Comparison of ENCODE assay signal across 10 cellular contexts in the genomic region with DNA sequence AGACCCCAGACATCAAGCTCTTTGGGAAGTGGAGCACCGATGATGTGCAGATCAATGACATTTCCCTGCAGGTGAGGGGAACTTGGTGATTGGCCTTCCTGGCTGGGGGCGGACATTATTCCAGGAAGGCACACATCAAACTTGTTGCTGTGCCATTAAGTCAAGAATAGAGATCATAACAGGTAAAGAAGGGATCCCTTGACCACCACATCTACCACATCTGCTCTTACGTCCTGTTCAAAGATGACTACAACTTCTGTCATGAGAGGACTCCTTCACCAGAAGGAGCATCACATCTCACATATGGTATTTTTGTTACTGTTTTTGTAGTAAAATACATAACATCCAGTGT. TPM values are rescaled to one million over a fixed set of nuclear protein-coding genes. Genes with fewer than 3 reads are reported as not detected.
DNase-seq lines count a peak whose midpoint lies in the region; ATAC-seq, FAIRE-seq and TF ChIP-seq lines count a peak whose summit lies in the region.
"Had no signal": no experiment of that assay in that cellular context is flagged by ENCODE, and none has a peak within 500 bp of the region (broad histone marks: within the 10 kb centered on the region; RNA-seq: fewer than 3 reads in every experiment).

No MANE protein-coding gene starts in this region.

- H3K79me2 ChIP-seq in K562 (ENCODE audit: control insufficient read depth, insufficient read depth, low read length) (peaks cover 77% of the 10 kb centered on the region), mesendoderm (ENCODE audit: control insufficient read depth, insufficient read depth, low read length) (peaks cover 27% of the 10 kb centered on the region)

- peak overlapping the region; percentile 85 for H3K56ac ChIP-seq in mesendoderm (ENCODE audit: low read length)

- DNase-seq in right cardiac atrium: no peak
- DNase-seq in left ventricle myocardium superior: no peak
- no peak for DNase-seq in K562 (ENCODE audit: extremely low read depth in 1 of 4, low spot score in 3 of 4)
- no peak for DNase-seq in mesendoderm
- DNase-seq in ACHN: no peak
- DNase-seq: uterus had no signal

- H3K9me3 ChIP-seq in right cardiac atrium (ENCODE audit: control insufficient read depth, low read length): no peaks in the 10 kb centered on the region
- no peaks in the 10 kb centered on the region for H3K9me3 ChIP-seq in K562 (replicated peaks; ENCODE audit: control insufficient read depth, insufficient read depth, low read depth, low read length)
- H3K9me3 ChIP-seq: uterus had no signal

- TF ChIP-seq POLR2A in K562 (conservative IDR thresholded peaks at IDR 0.05): no peak

- no peak for ATAC-seq in right cardiac atrium
- no peak for ATAC-seq in left ventricle myocardium superior
- ATAC-seq in K562: no peak
- ATAC-seq in HG03025 (IDR thresholded peaks at IDR 0.05; ENCODE audit: low FRiP score, unreplicated experiment): no peak
- ATAC-seq in GM19324 (IDR thresholded peaks at IDR 0.05; ENCODE audit: low FRiP score, unreplicated experiment): no peak
- ATAC-seq in HG03097 (IDR thresholded peaks at IDR 0.05; ENCODE audit: low FRiP score, unreplicated experiment): no peak

- FAIRE-seq in K562 (lab: Jason Lieb, UNC): peak; percentile 23
- FAIRE-seq: G401.6 had no signal

- H3K27me3 ChIP-seq in right cardiac atrium (ENCODE audit: control insufficient read depth, insufficient read depth) (no peaks in the 10 kb centered on the region), K562 (ENCODE audit: control insufficient read depth in 2 of 2, insufficient read depth in 2 of 2, low read length in 2 of 2) (no peaks in the 10 kb centered on the region), mesendoderm (ENCODE audit: insufficient read depth, low read length, poor library complexity) (no peaks in the 10 kb centered on the region)
- H3K27me3 ChIP-seq: uterus had no signal

- intact Hi-C loops in right cardiac atrium (cut with DNase I): no loop called here
- intact Hi-C loops in left ventricle myocardium superior (cut with micrococcal nuclease): no loop called here
- intact Hi-C loops in K562 (cut with micrococcal nuclease): loop anchor here (5.0 kb wide), 1 partner anchor 206 kb away; a partner anchor contains a TSS

- no peak overlapping the region for H3K4ac ChIP-seq in mesendoderm (ENCODE audit: low read depth, low read length)

- CTCF ChIA-PET in K562 (lab: Yijun Ruan, JAX; ENCODE audit: low intra/inter-chr PET ratio): no interaction called here

- H2BK5ac ChIP-seq in mesendoderm (ENCODE audit: low read length): no peak overlapping the region

- H3K23ac ChIP-seq in mesendoderm (ENCODE audit: low read length): no peak overlapping the region

- 86% methylated on average over 3 of the region's 3 CpGs for WGBS in right cardiac atrium
- WGBS in K562 (ENCODE audit: insufficient coverage, low coverage, missing lambda C conversion rate): 19% methylated on average over 3 of the region's 3 CpGs
- WGBS in mesendoderm (ENCODE audit: extremely low coverage, insufficient coverage, low lambda C conversion rate): no CpG with 5 or more reads among the region's 3 CpGs

- H3K4me3 ChIP-seq in right cardiac atrium (ENCODE audit: low read length) (peak overlapping the region; percentile 99), K562 (peak overlapping the region; percentile 92), mesendoderm (ENCODE audit: low read length) (no peak overlapping the region)

- H3K27ac ChIP-seq in right cardiac atrium (ENCODE audit: low read length) (no peak overlapping the region), K562 (ENCODE audit: extremely low read depth, low read depth, low read length) (peak overlapping the region; percentile 93; the same call in 2 of the 3 replicates), mesendoderm (ENCODE audit: low read depth, low read length) (no peak overlapping the region)

- POLR2A ChIA-PET in K562 (lab: Yijun Ruan, JAX): interaction anchor here (0.6 to 2.0 kb wide), 7 partner anchors 9 to 58 kb away, joined by 3 to 8 read pairs (median 4); a partner anchor contains a TSS

- peaks cover 55% of the 10 kb centered on the region for H3K36me3 ChIP-seq in K562 (ENCODE audit: control insufficient read depth, insufficient read depth, low read length)
- peaks cover 14% of the 10 kb centered on the region for H3K36me3 ChIP-seq in mesendoderm (ENCODE audit: control insufficient read depth, insufficient read depth, low read length)
- H3K36me3 ChIP-seq: uterus had no signal

- peaks cover 19% of the 10 kb centered on the region for H4K20me1 ChIP-seq in K562 (replicated peaks; ENCODE audit: control insufficient read depth, insufficient read depth, low read length)

- no peak overlapping the region for H2AFZ ChIP-seq in K562 (ENCODE audit: low read depth, low read length)

- no peak overlapping the region for H2BK120ac ChIP-seq in mesendoderm (ENCODE audit: low read depth, low read length)

- peak overlapping the region; percentile 98 to 99 for H3K9ac ChIP-seq in K562 (ENCODE audit: insufficient read depth in 1 of 2, low read depth in 2 of 2, low read length in 2 of 2)
- H3K9ac ChIP-seq in mesendoderm (ENCODE audit: low read length): peak overlapping the region; percentile 89

- H3K9me1 ChIP-seq in K562 (ENCODE audit: control insufficient read depth, insufficient read depth, low read length): no peaks in the 10 kb centered on the region

- peaks cover 10% of the 10 kb centered on the region for H3K79me1 ChIP-seq in mesendoderm (ENCODE audit: low read length)

- no peak overlapping the region for H2BK15ac ChIP-seq in mesendoderm (replicated peaks; ENCODE audit: low read depth)

- TF ChIP-seq CTCF in K562 (IDR thresholded peaks at IDR 0.05 in 2 of 3, conservative IDR thresholded peaks at IDR 0.05 in 1 of 3; ENCODE audit: insufficient read depth in 2 of 3, low read depth in 1 of 3, low read length in 3 of 3): no peak

- no peak overlapping the region for H3K18ac ChIP-seq in mesendoderm (ENCODE audit: low read length)

- in situ Hi-C loops in K562 (cut with MboI) (no loop called here), ACHN (cut with HindIII; ENCODE audit: low pct_ligation_motif_present, low pct_unique_long_range_greater_than_20kb, low sequenced_read_pairs) (no loop called here)

- H3K4me1 ChIP-seq in right cardiac atrium (ENCODE audit: control insufficient read depth, insufficient read depth, low read length): peaks cover 13% of the 10 kb centered on the region
- H3K4me1 ChIP-seq in K562 (replicated peaks in 1 of 2; ENCODE audit: control insufficient read depth in 2 of 2, insufficient read depth in 2 of 2, low read length in 2 of 2): peaks cover 25 to 38% of the 10 kb centered on the region in 2 experiments
- H3K4me1 ChIP-seq in mesendoderm (ENCODE audit: control insufficient read depth, low read depth, low read length): peaks cover 6% of the 10 kb centered on the region

- no peak overlapping the region for H4K5ac ChIP-seq in mesendoderm (ENCODE audit: low read length)

- H3K4me2 ChIP-seq in K562 (ENCODE audit: insufficient read depth, low read length): peak overlapping the region; percentile 100
- peak overlapping the region; percentile 34 for H3K4me2 ChIP-seq in mesendoderm (ENCODE audit: low read length)

- H4K8ac ChIP-seq in mesendoderm (ENCODE audit: low read depth, low read length): no peak overlapping the region

- BruUV-seq in K562 (replicated peaks; lab: Mats Ljungman, UMichigan): no TSS peak

- no peak for TF ChIP-seq RAD21 in K562 (CRISPR knock-in tag; conservative IDR thresholded peaks at IDR 0.05 in 1 of 2, IDR thresholded peaks at IDR 0.05 in 1 of 2)

- H2AK5ac ChIP-seq in mesendoderm (ENCODE audit: low read length): no peak overlapping the region

- TF ChIP-seq EP300 in K562 (IDR thresholded peaks at IDR 0.05; ENCODE audit: low read length): no peak

RNA-seq across cellular contexts. Expression of a gene that starts 1.1 kb away (rescaled TPM):
- total RNA-seq in right cardiac atrium: 100 to 1,000 TPM; 513 to 681 (median 600) TPM
- polyA plus RNA-seq in right cardiac atrium: 566 TPM
- total RNA-seq in left ventricle myocardium superior: 483 TPM
- 345 and 934 TPM in 2 replicates for total RNA-seq in K562 (2011; cell fraction: chromatin; rRNA removed; ENCODE audit: low replicate concordance)
- 1,499 and 1,711 TPM in 2 replicates for total RNA-seq in K562 (2011; cell fraction: nucleolus; rRNA removed)
- 1,436 and 2,256 TPM in 2 replicates for total RNA-seq in K562 (2011; cell fraction: nucleoplasm; rRNA removed)
- 3,570 and 3,842 TPM in 2 replicates for total RNA-seq in K562 (2014; rRNA removed)
- 800 and 1,228 TPM in 2 replicates for total RNA-seq in K562 (2014; rRNA removed; fragmentation: Illumina TruSeq; extraction: Trizol)
- total RNA-seq in K562 (2015; rRNA removed; fragmentation: Illumina TruSeq; extraction: Trizol): 1,556 and 1,583 TPM in 2 replicates
- 2,248 and 2,336 TPM in 2 replicates for total RNA-seq in K562 (2021)
- 3,238 and 3,879 TPM in 2 replicates for polyA plus RNA-seq in K562 (2011; rRNA removed)
- polyA plus RNA-seq in K562 (2011; cell fraction: cytosol; rRNA removed): 6,312 and 9,379 TPM in 2 replicates
- polyA plus RNA-seq in K562 (2011; cell fraction: nucleus; rRNA removed): 1,727 and 2,219 TPM in 2 replicates
- 2,682 and 3,255 TPM in 2 replicates for polyA plus RNA-seq in K562 (2012)
- 1,865 and 2,679 TPM in 2 replicates for polyA plus RNA-seq in K562 (2014; fragmentation: Illumina TruSeq; extraction: Trizol)
- polyA plus RNA-seq in K562 (2014; fragmentation: Nextera tagmentation; extraction: Ambion mirVana): 1,000 to 10,000 TPM; 2,484 to 2,751 TPM
- 3,494 and 3,885 TPM in 2 replicates for polyA plus RNA-seq in K562 (2014; rRNA removed)
- 2,086 and 2,630 TPM in 2 replicates for polyA minus RNA-seq in K562 (2011; rRNA and poly(A)+ RNA removed)
- 1,081 and 1,118 TPM in 2 replicates for polyA minus RNA-seq in K562 (2011; cell fraction: cytosol; rRNA and poly(A)+ RNA removed)
- polyA minus RNA-seq in K562 (2011; cell fraction: nucleus; rRNA and poly(A)+ RNA removed): 377 and 605 TPM in 2 replicates
- 1,257 TPM for polyA plus RNA-seq in mesendoderm (2013, experiment 1 of 2)
- 1,274 TPM for polyA plus RNA-seq in mesendoderm (2013, experiment 2 of 2)

RNA-seq across cellular contexts. Expression of a gene that starts 7.3 kb away (rescaled TPM):
- not detected for total RNA-seq in right cardiac atrium
- polyA plus RNA-seq in right cardiac atrium: not detected
- total RNA-seq in left ventricle myocardium superior: not detected
- 0.46 and 1.3 TPM in 2 replicates for total RNA-seq in K562 (2011; cell fraction: chromatin; rRNA removed; ENCODE audit: low replicate concordance)
- 3.0 and 3.7 TPM in 2 replicates for total RNA-seq in K562 (2011; cell fraction: nucleolus; rRNA removed)
- total RNA-seq in K562 (2011; cell fraction: nucleoplasm; rRNA removed): 1.4 TPM in 1 of 2 replicates, not detected in the other
- total RNA-seq in K562 (2014; rRNA removed): 0.37 TPM in 1 of 2 replicates, not detected in the other
- total RNA-seq in K562 (2014; rRNA removed; fragmentation: Illumina TruSeq; extraction: Trizol): not detected in 2 replicates
- not detected in 2 replicates for total RNA-seq in K562 (2015; rRNA removed; fragmentation: Illumina TruSeq; extraction: Trizol)
- total RNA-seq in K562 (2021): 0.31 and 0.33 TPM in 2 replicates
- not detected in 2 replicates for polyA plus RNA-seq in K562 (2011; rRNA removed)
- polyA plus RNA-seq in K562 (2011; cell fraction: cytosol; rRNA removed): not detected in 2 replicates
- polyA plus RNA-seq in K562 (2011; cell fraction: nucleus; rRNA removed): 0.11 and 0.23 TPM in 2 replicates
- polyA plus RNA-seq in K562 (2012): not detected in 2 replicates
- polyA plus RNA-seq in K562 (2014; fragmentation: Illumina TruSeq; extraction: Trizol): not detected in 2 replicates
- polyA plus RNA-seq in K562 (2014; fragmentation: Nextera tagmentation; extraction: Ambion mirVana): not detected
- not detected in 2 replicates for polyA plus RNA-seq in K562 (2014; rRNA removed)
- polyA minus RNA-seq in K562 (2011; rRNA and poly(A)+ RNA removed): not detected in 2 replicates
- polyA minus RNA-seq in K562 (2011; cell fraction: cytosol; rRNA and poly(A)+ RNA removed): not detected in 2 replicates
- 1.3 and 1.6 TPM in 2 replicates for polyA minus RNA-seq in K562 (2011; cell fraction: nucleus; rRNA and poly(A)+ RNA removed)
- 0.06 TPM for polyA plus RNA-seq in mesendoderm (2013, experiment 1 of 2)
- 0.10 TPM for polyA plus RNA-seq in mesendoderm (2013, experiment 2 of 2)
- total RNA-seq: uterus had no signal

RNA-seq across cellular contexts. Expression of a gene that starts 7.3 kb away (rescaled TPM):
- under 1 TPM; 0.33 to 0.82 (median 0.55) TPM for total RNA-seq in right cardiac atrium
- 0.52 TPM for polyA plus RNA-seq in right cardiac atrium
- total RNA-seq in left ventricle myocardium superior: 0.37 TPM
- 1.00 TPM in 1 of 2 replicates, not detected in the other for total RNA-seq in K562 (2011; cell fraction: chromatin; rRNA removed; ENCODE audit: low replicate concordance)
- 0.83 and 1.1 TPM in 2 replicates for total RNA-seq in K562 (2011; cell fraction: nucleolus; rRNA removed)
- 0.31 and 0.37 TPM in 2 replicates for total RNA-seq in K562 (2011; cell fraction: nucleoplasm; rRNA removed)
- total RNA-seq in K562 (2014; rRNA removed): 1.8 and 2.1 TPM in 2 replicates
- not detected in 2 replicates for total RNA-seq in K562 (2014; rRNA removed; fragmentation: Illumina TruSeq; extraction: Trizol)
- total RNA-seq in K562 (2015; rRNA removed; fragmentation: Illumina TruSeq; extraction: Trizol): 0.11 TPM in 2 replicates
- 0.54 and 1.2 TPM in 2 replicates for total RNA-seq in K562 (2021)
- polyA plus RNA-seq in K562 (2011; rRNA removed): 0.21 and 0.28 TPM in 2 replicates
- polyA plus RNA-seq in K562 (2011; cell fraction: cytosol; rRNA removed): 0.55 and 3.2 TPM in 2 replicates
- polyA plus RNA-seq in K562 (2011; cell fraction: nucleus; rRNA removed): 0.62 and 1.3 TPM in 2 replicates
- 0.43 and 1.1 TPM in 2 replicates for polyA plus RNA-seq in K562 (2012)
- 0.10 TPM in 1 of 2 replicates, not detected in the other for polyA plus RNA-seq in K562 (2014; fragmentation: Illumina TruSeq; extraction: Trizol)
- not detected for polyA plus RNA-seq in K562 (2014; fragmentation: Nextera tagmentation; extraction: Ambion mirVana)
- polyA plus RNA-seq in K562 (2014; rRNA removed): 0.57 and 0.73 TPM in 2 replicates
- not detected in 2 replicates for polyA minus RNA-seq in K562 (2011; rRNA and poly(A)+ RNA removed)
- polyA minus RNA-seq in K562 (2011; cell fraction: cytosol; rRNA and poly(A)+ RNA removed): 0.67 and 1.1 TPM in 2 replicates
- polyA minus RNA-seq in K562 (2011; cell fraction: nucleus; rRNA and poly(A)+ RNA removed): 0.44 and 0.54 TPM in 2 replicates
- polyA plus RNA-seq in mesendoderm (2013, experiment 1 of 2): 1.7 TPM
- 1.8 TPM for polyA plus RNA-seq in mesendoderm (2013, experiment 2 of 2)

RNA-seq across cellular contexts. Expression of a gene that starts 20.3 kb away (rescaled TPM):
- total RNA-seq in right cardiac atrium: 10 to 100 TPM; 19.2 to 22.6 (median 20.2) TPM
- 13.6 TPM for polyA plus RNA-seq in right cardiac atrium
- 17.8 TPM for total RNA-seq in left ventricle myocardium superior
- 57.9 and 99.5 TPM in 2 replicates for total RNA-seq in K562 (2011; cell fraction: chromatin; rRNA removed; ENCODE audit: low replicate concordance)
- 56.2 and 62.2 TPM in 2 replicates for total RNA-seq in K562 (2011; cell fraction: nucleolus; rRNA removed)
- 46.1 and 46.3 TPM in 2 replicates for total RNA-seq in K562 (2011; cell fraction: nucleoplasm; rRNA removed)
- total RNA-seq in K562 (2014; rRNA removed): 35.0 and 44.2 TPM in 2 replicates
- 23.0 and 23.2 TPM in 2 replicates for total RNA-seq in K562 (2014; rRNA removed; fragmentation: Illumina TruSeq; extraction: Trizol)
- 22.1 and 22.9 TPM in 2 replicates for total RNA-seq in K562 (2015; rRNA removed; fragmentation: Illumina TruSeq; extraction: Trizol)
- total RNA-seq in K562 (2021): 40.9 and 43.4 TPM in 2 replicates
- 23.4 and 27.1 TPM in 2 replicates for polyA plus RNA-seq in K562 (2011; rRNA removed)
- 17.0 and 29.0 TPM in 2 replicates for polyA plus RNA-seq in K562 (2011; cell fraction: cytosol; rRNA removed)
- 16.4 and 25.4 TPM in 2 replicates for polyA plus RNA-seq in K562 (2011; cell fraction: nucleus; rRNA removed)
- 15.7 and 20.2 TPM in 2 replicates for polyA plus RNA-seq in K562 (2012)
- 24.6 and 25.6 TPM in 2 replicates for polyA plus RNA-seq in K562 (2014; fragmentation: Illumina TruSeq; extraction: Trizol)
- polyA plus RNA-seq in K562 (2014; fragmentation: Nextera tagmentation; extraction: Ambion mirVana): 1 to 10 TPM; 5.8 to 7.1 TPM
- 20.8 and 27.5 TPM in 2 replicates for polyA plus RNA-seq in K562 (2014; rRNA removed)
- polyA minus RNA-seq in K562 (2011; rRNA and poly(A)+ RNA removed): 30.5 and 38.2 TPM in 2 replicates
- polyA minus RNA-seq in K562 (2011; cell fraction: cytosol; rRNA and poly(A)+ RNA removed): 12.7 and 26.2 TPM in 2 replicates
- 18.0 and 21.0 TPM in 2 replicates for polyA minus RNA-seq in K562 (2011; cell fraction: nucleus; rRNA and poly(A)+ RNA removed)
- 2.0 TPM for polyA plus RNA-seq in mesendoderm (2013, experiment 1 of 2)
- polyA plus RNA-seq in mesendoderm (2013, experiment 2 of 2): 1.9 TPM

RNA-seq across cellular contexts. Expression of a gene that starts 25.6 kb away (rescaled TPM):
- 1 to 10 TPM in 1 of 4 donors, under 1 TPM in 3; 0.33 to 1.1 (median 0.47) TPM for total RNA-seq in right cardiac atrium
- polyA plus RNA-seq in right cardiac atrium: 0.27 TPM
- total RNA-seq in left ventricle myocardium superior: 0.55 TPM
- total RNA-seq in K562 (2011; cell fraction: chromatin; rRNA removed; ENCODE audit: low replicate concordance): 4.1 and 7.1 TPM in 2 replicates
- 3.7 and 6.0 TPM in 2 replicates for total RNA-seq in K562 (2011; cell fraction: nucleolus; rRNA removed)
- total RNA-seq in K562 (2011; cell fraction: nucleoplasm; rRNA removed): 1.8 and 2.1 TPM in 2 replicates
- total RNA-seq in K562 (2014; rRNA removed): 0.45 and 0.98 TPM in 2 replicates
- total RNA-seq in K562 (2014; rRNA removed; fragmentation: Illumina TruSeq; extraction: Trizol): 0.22 and 0.29 TPM in 2 replicates
- total RNA-seq in K562 (2015; rRNA removed; fragmentation: Illumina TruSeq; extraction: Trizol): 0.43 and 0.57 TPM in 2 replicates
- 0.89 and 0.96 TPM in 2 replicates for total RNA-seq in K562 (2021)
- 0.96 and 0.98 TPM in 2 replicates for polyA plus RNA-seq in K562 (2011; rRNA removed)
- polyA plus RNA-seq in K562 (2011; cell fraction: cytosol; rRNA removed): 0.81 and 2.7 TPM in 2 replicates
- 3.2 and 8.8 TPM in 2 replicates for polyA plus RNA-seq in K562 (2011; cell fraction: nucleus; rRNA removed)
- 1.0 and 2.0 TPM in 2 replicates for polyA plus RNA-seq in K562 (2012)
- polyA plus RNA-seq in K562 (2014; fragmentation: Illumina TruSeq; extraction: Trizol): 0.24 and 0.36 TPM in 2 replicates
- polyA plus RNA-seq in K562 (2014; fragmentation: Nextera tagmentation; extraction: Ambion mirVana): under 1 TPM in 1 of 2 experiments, not detected in 1; 0.06 TPM
- 0.56 and 0.63 TPM in 2 replicates for polyA plus RNA-seq in K562 (2014; rRNA removed)
- 0.74 and 0.93 TPM in 2 replicates for polyA minus RNA-seq in K562 (2011; rRNA and poly(A)+ RNA removed)
- polyA minus RNA-seq in K562 (2011; cell fraction: cytosol; rRNA and poly(A)+ RNA removed): 0.57 and 0.82 TPM in 2 replicates
- 1.5 and 2.1 TPM in 2 replicates for polyA minus RNA-seq in K562 (2011; cell fraction: nucleus; rRNA and poly(A)+ RNA removed)
- polyA plus RNA-seq in mesendoderm (2013, experiment 1 of 2): 0.46 TPM
- 0.49 TPM for polyA plus RNA-seq in mesendoderm (2013, experiment 2 of 2)
